27 cellular contexts compared by ENCODE assay signal in genomic region chr19:30567535-30568232, GRCh38.
DNase-seq lines count a peak whose midpoint lies in the region; ATAC-seq and TF ChIP-seq lines count a peak whose summit lies in the region.
"Had no signal": no experiment of that assay in that cellular context is flagged by ENCODE, and none has a peak within 500 bp of the region (broad histone marks: within the 10 kb centered on the region; RNA-seq: fewer than 3 reads in every experiment).

No MANE protein-coding gene starts in this region.

- H3K27ac ChIP-seq in WERI-Rb-1, result peak overlapping the region; percentile 64
- H3K27ac ChIP-seq: BLaER1, coronary artery, PC-9, transverse colon had no signal

- no peaks in the 10 kb centered on the region for H3K27me3 ChIP-seq in WERI-Rb-1 (ENCODE audit: insufficient read depth, low read depth, severe bottlenecking)
- H3K27me3 ChIP-seq: BLaER1, transverse colon had no signal

- H3K9me3 ChIP-seq in WERI-Rb-1 (ENCODE audit: severe bottlenecking), result no peaks in the 10 kb centered on the region
- H3K9me3 ChIP-seq: BLaER1, transverse colon had no signal

- DNase-seq in D341Med (ENCODE audit: low spot score), result peak; percentile 57
- DNase-seq in NCI-H2171 treated with DMSO at 0.1 percent for 48 hours (lab: John Stamatoyannopoulos, UW), result peak; percentile 71
- DNase-seq in WERI-Rb-1, result peak; percentile 71
- DNase-seq in mesenteric fat pad (ENCODE audit: low spot score), result peak; percentile 73
- DNase-seq in NCI-H226, result no peak
- DNase-seq in NCI-H510A (lab: John Stamatoyannopoulos, UW), result no peak
- DNase-seq: activated CD4-positive, alpha-beta T cell treated with anti-CD3 and anti-CD28 coated beads for 36 hours; anterior cingulate cortex; effector memory CD4-positive, alpha-beta T cell; erythroblast; IMR-90; midbrain; naive thymus-derived CD8-positive, alpha-beta T cell; NCI-H1417 treated with DMSO at 0.1 percent for 48 hours; NCI-H2081; NCI-H446 treated with DMSO at 0.1 percent for 48 hours; PC-9; stimulated activated CD4-positive, alpha-beta T cell treated with anti-CD3 and anti-CD28 coated beads, Interleukin-4, amount 100 ng/mL, for 4 hours; SW 1271; T-helper 9 cell; transverse colon had no signal

- H3K36me3 ChIP-seq in WERI-Rb-1, result no peaks in the 10 kb centered on the region
- H3K36me3 ChIP-seq: BLaER1, transverse colon had no signal

- TF ChIP-seq CTCF in WERI-Rb-1 (IDR thresholded peaks at IDR 0.05; ENCODE audit: low read depth, low read length), result no peak

- H3K4me3 ChIP-seq in WERI-Rb-1 (ENCODE audit: low read depth, low read length), result peak overlapping the region; percentile 1; the same call in 1 of the 2 replicates
- H3K4me3 ChIP-seq: BLaER1, coronary artery, GM23338, PC-9, transverse colon had no signal

- ATAC-seq in GM18870 (IDR thresholded peaks at IDR 0.05; ENCODE audit: unreplicated experiment), result no peak
- no peak for ATAC-seq in GM18520 (IDR thresholded peaks at IDR 0.05; ENCODE audit: unreplicated experiment)
- ATAC-seq: activated CD4-positive, alpha-beta T cell treated with anti-CD3 and anti-CD28 coated beads for 36 hours; activated naive CD4-positive, alpha-beta T cell treated with anti-CD3 and anti-CD28 coated beads, Interleukin-2, amount 50 U/mL, for 72 hours; naive thymus-derived CD8-positive, alpha-beta T cell had no signal

Comparison
In these comparisons a context has a peak if more than half of its experiments do, and no peak if none do; other contexts are left out.
1. DNase-seq: peak in D341Med (single experiment), NCI-H2171 treated with DMSO at 0.1 percent for 48 hours (single experiment), WERI-Rb-1 (single experiment) and mesenteric fat pad (single experiment); none in NCI-H226 (single experiment) and NCI-H510A (single experiment).